ENCODE assay signal across 8 cellular contexts in genomic region chr17:7021993-7022778, GRCh38. TPM values are rescaled to one million over a fixed set of nuclear protein-coding genes. Genes with fewer than 3 reads are reported as not detected.
DNase-seq lines count a peak whose midpoint lies in the region; ATAC-seq lines count a peak whose summit lies in the region.

No MANE protein-coding gene starts in this region.

- no peaks in the 10 kb centered on the region for H3K4me1 ChIP-seq in ectodermal cell (ENCODE audit: control insufficient read depth, insufficient read depth, low read length)

- no peaks in the 10 kb centered on the region for H3K36me3 ChIP-seq in ectodermal cell (ENCODE audit: control insufficient read depth, insufficient read depth, low read length)

- H3K27me3 ChIP-seq in ectodermal cell (ENCODE audit: control insufficient read depth, insufficient read depth, low read length, poor library complexity, severe bottlenecking): peaks cover 47% of the 10 kb centered on the region

- no peaks in the 10 kb centered on the region for H3K9me3 ChIP-seq in ectodermal cell (ENCODE audit: control insufficient read depth, low read length)

- no peak overlapping the region for H3K27ac ChIP-seq in ectodermal cell (ENCODE audit: insufficient read depth, low read depth, low read length, poor library complexity, severe bottlenecking)

- ATAC-seq in HG02981 (IDR thresholded peaks at IDR 0.05; ENCODE audit: unreplicated experiment): peak; percentile 63

- DNase-seq in DMS 273 (lab: John Stamatoyannopoulos, UW; ENCODE audit: unreplicated experiment) (peak; percentile 87), DMS 273 treated with DMSO at 0.1 percent for 48 hours (lab: John Stamatoyannopoulos, UW) (no peak), NCI-H345 treated with DMSO at 0.1 percent for 48 hours (lab: John Stamatoyannopoulos, UW; ENCODE audit: unreplicated experiment) (peak; percentile 51), lung microvascular endothelial cell (ENCODE audit: low read depth in 2 of 2) (peak; percentile 96 to 98)
- DNase-seq in activated CD4-positive, alpha-beta T cell treated with anti-CD3 and anti-CD28 coated beads, Interleukin-2, amount 50 U/mL, for 4 hours: peak; percentile 68 to 69
- DNase-seq in stimulated activated CD8-positive, alpha-beta memory T cell treated with anti-CD3 and anti-CD28 coated beads, Interleukin-12 subunit alpha, Interleukin-12 subunit beta, amount 100 ng/mL, for 1 hour (ENCODE audit: low read depth): peak; percentile 65

- 11 to 12% methylated on average over 53 of the region's 53 CpGs for WGBS in ectodermal cell, 2 experiments

- peak overlapping the region; percentile 22 for H3K4me3 ChIP-seq in ectodermal cell (ENCODE audit: insufficient read depth, low read depth, low read length)

RNA-seq across cellular contexts. Expression of gene BCL6B, which starts 0.7 kb away (rescaled TPM):
- polyA plus RNA-seq in ectodermal cell (2013, experiment 1 of 4): 6.3 TPM
- 2.7 TPM for polyA plus RNA-seq in ectodermal cell (2013, experiment 2 of 4)
- polyA plus RNA-seq in ectodermal cell (2013, experiment 3 of 4): 2.5 TPM
- 2.6 TPM for polyA plus RNA-seq in ectodermal cell (2013, experiment 4 of 4)
- total RNA-seq in lung microvascular endothelial cell: 54.5 and 59.9 TPM in 2 replicates

RNA-seq across cellular contexts. Expression of gene RNASEK, which starts 9.8 kb away (rescaled TPM):
- 188 TPM for polyA plus RNA-seq in ectodermal cell (2013, experiment 1 of 4)
- polyA plus RNA-seq in ectodermal cell (2013, experiment 2 of 4): 200 TPM
- 152 TPM for polyA plus RNA-seq in ectodermal cell (2013, experiment 3 of 4)
- 170 TPM for polyA plus RNA-seq in ectodermal cell (2013, experiment 4 of 4)
- 34.2 and 60.7 TPM in 2 replicates for total RNA-seq in lung microvascular endothelial cell

RNA-seq across cellular contexts. Expression of gene SLC16A13, which starts 13.6 kb away (rescaled TPM):
- 5.3 TPM for polyA plus RNA-seq in ectodermal cell (2013, experiment 1 of 4)
- 4.7 TPM for polyA plus RNA-seq in ectodermal cell (2013, experiment 2 of 4)
- 2.6 TPM for polyA plus RNA-seq in ectodermal cell (2013, experiment 3 of 4)
- polyA plus RNA-seq in ectodermal cell (2013, experiment 4 of 4): 2.9 TPM
- total RNA-seq in lung microvascular endothelial cell: 1.3 and 2.4 TPM in 2 replicates

RNA-seq across cellular contexts. Expression of gene SLC16A11, which starts 21.7 kb away (rescaled TPM):
- 0.59 TPM for polyA plus RNA-seq in ectodermal cell (2013, experiment 1 of 4)
- polyA plus RNA-seq in ectodermal cell (2013, experiment 2 of 4): 0.14 TPM
- 0.64 TPM for polyA plus RNA-seq in ectodermal cell (2013, experiment 3 of 4)
- polyA plus RNA-seq in ectodermal cell (2013, experiment 4 of 4): 0.41 TPM
- 0.22 and 1.2 TPM in 2 replicates for total RNA-seq in lung microvascular endothelial cell

RNA-seq across cellular contexts. Expression of gene ALOX12, which starts 26.3 kb away (rescaled TPM):
- 0.46 TPM for polyA plus RNA-seq in ectodermal cell (2013, experiment 1 of 4)
- 0.62 TPM for polyA plus RNA-seq in ectodermal cell (2013, experiment 2 of 4)
- 0.69 TPM for polyA plus RNA-seq in ectodermal cell (2013, experiment 3 of 4)
- polyA plus RNA-seq in ectodermal cell (2013, experiment 4 of 4): 0.24 TPM
- total RNA-seq in lung microvascular endothelial cell: not detected in 2 replicates
